In the genomic region with DNA sequence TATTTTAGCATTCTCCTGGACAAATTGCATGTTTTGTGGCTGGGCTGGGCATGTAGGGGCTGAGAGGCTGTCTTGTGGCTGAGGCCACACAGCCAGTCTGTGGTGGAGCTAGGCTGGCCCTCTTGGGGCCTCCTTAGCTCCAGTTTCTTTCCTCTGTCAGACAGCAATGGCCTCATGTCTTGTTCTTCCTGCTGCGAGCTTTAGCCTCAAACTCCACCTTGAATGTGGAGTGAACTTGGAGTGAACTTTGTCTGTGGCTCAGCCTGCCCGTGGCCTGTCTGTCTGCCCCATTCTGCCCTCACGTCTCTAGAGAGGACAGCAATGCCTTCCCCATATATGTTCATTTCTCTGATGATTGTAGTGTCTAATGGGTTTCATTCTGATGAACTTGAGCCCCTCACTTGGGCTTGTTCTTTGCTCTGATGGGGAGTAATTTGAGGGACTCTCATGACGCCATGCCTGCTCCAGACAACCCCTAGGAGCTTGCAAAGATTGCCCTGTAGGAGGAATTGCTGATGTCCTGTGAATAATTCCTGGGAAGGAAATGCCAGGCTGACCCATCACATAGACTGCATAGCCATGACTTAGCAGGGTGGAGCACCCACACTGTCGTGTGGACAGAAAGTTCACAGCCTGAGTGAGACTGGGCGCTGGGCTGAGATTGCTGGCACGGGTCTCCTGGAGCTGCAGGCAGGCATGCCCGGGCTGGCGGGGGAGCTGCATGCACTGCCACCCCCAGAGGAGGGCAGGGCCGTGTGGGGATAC, we compare ENCODE assay signal across 11 cellular contexts. TPM values are rescaled to one million over a fixed set of nuclear protein-coding genes. Genes with fewer than 3 reads are reported as not detected.
DNase-seq lines count a peak whose midpoint lies in the region; ATAC-seq and TF ChIP-seq lines count a peak whose summit lies in the region.
"Had no signal": no experiment of that assay in that cellular context is flagged by ENCODE, and none has a peak within 500 bp of the region (broad histone marks: within the 10 kb centered on the region; RNA-seq: fewer than 3 reads in every experiment).

No MANE protein-coding gene starts in this region.

- H3K27me3 ChIP-seq in BLaER1 treated with 17β-estradiol and CSF1 and Interleukin-3, amounts not matched to agents 10 nM and 100 nM: no peaks in the 10 kb centered on the region

- peaks cover 23 to 82% (median 56%) of the 10 kb centered on the region in 11 experiments; a peak in 18 of 22 replicates for H4K20me1 ChIP-seq in BLaER1 treated with 17β-estradiol and CSF1 and Interleukin-3, amounts not matched to agents 10 nM and 100 nM

- H3K4me1 ChIP-seq in BLaER1 treated with 17β-estradiol and CSF1 and Interleukin-3, amounts not matched to agents 10 nM and 100 nM: peaks cover 54 to 83% (median 70%) of the 10 kb centered on the region in 10 experiments

- ATAC-seq in HG03135 (IDR thresholded peaks at IDR 0.05; ENCODE audit: unreplicated experiment) (no peak), HG02798 (IDR thresholded peaks at IDR 0.05; ENCODE audit: poor library complexity, unreplicated experiment) (no peak)

- peaks cover 0 to 7% (median 0%) of the 10 kb centered on the region in 11 experiments; a peak in 2 of 22 replicates for H3K36me3 ChIP-seq in BLaER1 treated with 17β-estradiol and CSF1 and Interleukin-3, amounts not matched to agents 10 nM and 100 nM

- no peak overlapping the region for H3K4me3 ChIP-seq in BLaER1 treated with 17β-estradiol and CSF1 and Interleukin-3, amounts not matched to agents 10 nM and 100 nM
- H3K4me3 ChIP-seq in NB4 (ENCODE audit: low read depth, low read length): no peak overlapping the region
- no peak overlapping the region for H3K4me3 ChIP-seq in epithelial cell of esophagus (ENCODE audit: low read length)

- peak overlapping the region in 10 of 11 experiments; percentile 1 to 74 (median 30); a peak in 14 of 22 replicates for H3K27ac ChIP-seq in BLaER1 treated with 17β-estradiol and CSF1 and Interleukin-3, amounts not matched to agents 10 nM and 100 nM
- H3K27ac ChIP-seq: HL-60 had no signal

- H3K27me3 Mint-ChIP-seq in osteocyte (ENCODE audit: unreplicated experiment): no peaks in the 10 kb centered on the region

- TF ChIP-seq POLR2A in NB4 (IDR thresholded peaks at IDR 0.05; ENCODE audit: extremely low read depth, insufficient read length): no peak

- H3K27ac Mint-ChIP-seq in osteocyte (ENCODE audit: unreplicated experiment): peak overlapping the region; percentile 98

- H3K4me3 Mint-ChIP-seq in osteocyte (ENCODE audit: unreplicated experiment): peak overlapping the region; percentile 31

- TF ChIP-seq CTCF in NB4 (IDR thresholded peaks at IDR 0.05; ENCODE audit: low read depth, low read length) (no peak), epithelial cell of esophagus (IDR thresholded peaks at IDR 0.05; ENCODE audit: insufficient read depth, low read depth, low read length, missing control alignments) (no peak), osteocyte (IDR thresholded peaks at IDR 0.05) (no peak)

- peak overlapping the region; percentile 57 to 87 (median 77) for H3K4me2 ChIP-seq in BLaER1 treated with 17β-estradiol and CSF1 and Interleukin-3, amounts not matched to agents 10 nM and 100 nM

- H3K9ac ChIP-seq in BLaER1 treated with 17β-estradiol and CSF1 and Interleukin-3, amounts not matched to agents 10 nM and 100 nM: peak overlapping the region in 2 of 11 experiments; percentile 0 to 53; a peak in 2 of 22 replicates

- H3K9me3 ChIP-seq in BLaER1 treated with 17β-estradiol and CSF1 and Interleukin-3, amounts not matched to agents 10 nM and 100 nM (replicated peaks in 1 of 11): no peaks in the 10 kb centered on the region

- peaks cover 2% of the 10 kb centered on the region for H3K36me3 Mint-ChIP-seq in osteocyte (ENCODE audit: unreplicated experiment)

- DNase-seq in NB4 (ENCODE audit: low read depth): peak; percentile 52
- peak; percentile 74 for DNase-seq in epithelial cell of esophagus (ENCODE audit: low read depth)
- DNase-seq in osteocyte (ENCODE audit: extremely low spot score, unreplicated experiment): no peak
- DNase-seq in HuH-7.5 (ENCODE audit: low spot score): no peak
- no peak for DNase-seq in NCI-H1105 treated with DMSO at 0.1 percent for 48 hours (lab: John Stamatoyannopoulos, UW)
- DNase-seq: GOT3, NCI-H2081 treated with DMSO at 0.1 percent for 48 hours had no signal

- peaks cover 83% of the 10 kb centered on the region for H3K4me1 Mint-ChIP-seq in osteocyte (ENCODE audit: unreplicated experiment)

- no peaks in the 10 kb centered on the region for H3K9me3 Mint-ChIP-seq in osteocyte (ENCODE audit: unreplicated experiment)

RNA-seq across cellular contexts. Expression of gene ASAP2, which starts 42.6 kb away (rescaled TPM):
- 91.0 and 94.7 TPM in 2 replicates for total RNA-seq in osteocyte

Comparison
In these comparisons a context has a peak if more than half of its experiments do, and no peak if none do; other contexts are left out.
1. DNase-seq: peak in NB4 (single experiment) and epithelial cell of esophagus (single experiment); none in osteocyte (single experiment), HuH-7.5 (single experiment) and NCI-H1105 treated with DMSO at 0.1 percent for 48 hours (single experiment).